ENCODE assay signal across 17 cellular contexts in the genomic region with DNA sequence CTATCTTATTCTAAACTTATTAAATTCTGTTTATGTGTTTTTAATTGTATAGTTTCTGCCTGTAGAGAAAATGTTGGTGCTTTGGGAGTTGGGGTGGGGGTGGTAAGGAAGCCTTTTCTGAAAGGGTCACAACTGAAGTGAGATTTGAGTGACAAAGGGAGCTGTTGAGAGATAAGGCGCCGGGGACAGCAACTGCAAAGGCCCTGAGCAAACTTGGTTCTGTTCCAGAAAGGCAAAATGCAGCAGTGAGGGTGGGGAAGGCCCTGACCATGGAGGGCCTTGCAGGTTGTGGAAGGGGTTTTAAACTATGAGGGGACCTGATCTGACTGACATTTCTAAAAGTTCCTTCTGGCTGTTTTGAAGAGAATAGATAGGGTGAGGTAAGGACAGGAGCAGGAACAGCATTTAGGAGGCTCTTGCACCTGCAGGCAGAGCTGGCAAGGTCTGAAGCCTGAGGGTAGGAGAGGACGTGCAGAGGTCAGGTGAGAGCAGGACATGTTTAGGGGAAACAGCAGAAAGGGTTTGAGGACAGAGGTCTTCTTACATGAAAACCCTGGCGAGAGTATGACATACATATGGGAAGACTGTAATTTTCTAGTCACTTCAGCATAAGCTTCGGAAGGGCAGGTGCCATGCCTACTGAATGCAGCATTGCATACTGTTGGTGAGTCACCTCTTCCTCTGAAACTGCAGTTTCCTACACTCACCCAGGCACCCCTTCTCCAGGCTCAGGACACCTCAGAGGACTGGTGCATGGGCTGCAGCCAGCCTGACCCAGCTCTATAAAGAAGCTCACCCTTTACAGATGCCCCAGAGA.
DNase-seq lines count a peak whose midpoint lies in the region; ATAC-seq and TF ChIP-seq lines count a peak whose summit lies in the region.
"Had no signal": no experiment of that assay in that cellular context is flagged by ENCODE, and none has a peak within 500 bp of the region (broad histone marks: within the 10 kb centered on the region; RNA-seq: fewer than 3 reads in every experiment).

No MANE protein-coding gene starts in this region.

- H3K36me3 ChIP-seq in MM.1S (replicated peaks; ENCODE audit: insufficient read depth, low read length) (no peaks in the 10 kb centered on the region), heart left ventricle (no peaks in the 10 kb centered on the region), neural progenitor cell (no peaks in the 10 kb centered on the region)
- H3K36me3 ChIP-seq: Peyer's patch, uterus had no signal

- H3K4me1 ChIP-seq in MM.1S (ENCODE audit: low read length) (no peaks in the 10 kb centered on the region), heart left ventricle (peaks cover 5 to 35% (median 28%) of the 10 kb centered on the region in 12 donors), neural progenitor cell (peaks cover 8% of the 10 kb centered on the region)
- H3K4me1 ChIP-seq: Peyer's patch, uterus had no signal

- H3K27me3 Mint-ChIP-seq in MCF 10A (ENCODE audit: insufficient read depth, unreplicated experiment) (no peaks in the 10 kb centered on the region), neural progenitor cell (ENCODE audit: insufficient read depth, low read depth) (peaks cover 7% of the 10 kb centered on the region)

- H3K9me3 ChIP-seq in MM.1S (replicated peaks; ENCODE audit: insufficient read depth, low read length) (no peaks in the 10 kb centered on the region), heart left ventricle (peaks cover 0 to 17% (median 13%) of the 10 kb centered on the region in 12 donors), neural progenitor cell (ENCODE audit: low read depth) (no peaks in the 10 kb centered on the region)
- H3K9me3 ChIP-seq: uterus had no signal

- no peak overlapping the region for H2AFZ ChIP-seq in MM.1S (ENCODE audit: low read length)
- H2AFZ ChIP-seq in neural progenitor cell (replicated peaks) = no peak overlapping the region

- H4K20me1 ChIP-seq in MM.1S (ENCODE audit: insufficient read depth, low read length) = no peaks in the 10 kb centered on the region
- H4K20me1 ChIP-seq in neural progenitor cell (ENCODE audit: low read depth) = no peaks in the 10 kb centered on the region

- CTCF ChIA-PET in MCF 10A (lab: Yijun Ruan, JAX) = no interaction called here

- WGBS in heart left ventricle, 4 donors = 54 to 64% (median 59%) methylated on average over 5 of the region's 5 CpGs

- H3K9ac ChIP-seq in MM.1S (ENCODE audit: low read length) (no peak overlapping the region), neural progenitor cell (no peak overlapping the region)

- no peaks in the 10 kb centered on the region for H3K27me3 ChIP-seq in MM.1S (replicated peaks; ENCODE audit: insufficient read depth, low read length)
- H3K27me3 ChIP-seq in heart left ventricle = no peaks in the 10 kb centered on the region
- no peaks in the 10 kb centered on the region for H3K27me3 ChIP-seq in neural progenitor cell
- H3K27me3 ChIP-seq: Peyer's patch, uterus had no signal

- DNase-seq in MM.1S (peak; percentile 4), MCF 10A (ENCODE audit: unreplicated experiment) (peak; percentile 62), heart left ventricle (no peak), renal cortical epithelial cell (ENCODE audit: low read depth) (peak; percentile 14), neural progenitor cell (ENCODE audit: low spot score) (no peak)
- DNase-seq: activated CD4-positive, alpha-beta T cell treated with anti-CD3 and anti-CD28 coated beads for 4 hours; activated T-cell treated with anti-CD3 and anti-CD28 coated beads, Interleukin-2, amount 50 U/mL, for 72 hours; kidney glomerular epithelial cell; naive B cell; NCI-H1417; NCI-H446; Peyer's patch; stimulated activated naive CD4-positive, alpha-beta T cell treated with Interleukin-2 at 50 U/mL for 16 hours; T-helper 2 cell had no signal

- ATAC-seq in heart left ventricle = peak in 3 of 4 donors; percentile 26 to 45 (median 33)
- no peak for ATAC-seq in GM19455 (IDR thresholded peaks at IDR 0.05; ENCODE audit: unreplicated experiment)
- no peak for ATAC-seq in HG03159 (IDR thresholded peaks at IDR 0.05; ENCODE audit: unreplicated experiment)
- ATAC-seq: activated T-cell treated with anti-CD3 and anti-CD28 coated beads, Interleukin-2, amount 50 U/mL, for 72 hours had no signal

- H3K36me3 Mint-ChIP-seq in MCF 10A (ENCODE audit: insufficient read depth, unreplicated experiment) (no peaks in the 10 kb centered on the region), neural progenitor cell (no peaks in the 10 kb centered on the region)

- no peaks in the 10 kb centered on the region for H3K9me2 ChIP-seq in MM.1S (replicated peaks; ENCODE audit: insufficient read depth, low read length)

- no peak overlapping the region for H3K27ac Mint-ChIP-seq in MCF 10A (ENCODE audit: low read depth, unreplicated experiment)
- no peak overlapping the region for H3K27ac Mint-ChIP-seq in neural progenitor cell
- H3K27ac Mint-ChIP-seq: activated T-cell treated with anti-CD3 and anti-CD28 coated beads, Interleukin-2, amount 50 U/mL, for 72 hours; naive B cell had no signal

- H3K4me3 ChIP-seq in MM.1S (ENCODE audit: low read length) (no peak overlapping the region), heart left ventricle (no peak overlapping the region), neural progenitor cell (no peak overlapping the region)
- H3K4me3 ChIP-seq: Peyer's patch, uterus had no signal

- H3K79me2 ChIP-seq in MM.1S (ENCODE audit: low read length) (no peaks in the 10 kb centered on the region), neural progenitor cell (ENCODE audit: low read depth) (no peaks in the 10 kb centered on the region)

- BruUV-seq in MCF 10A (replicated peaks; lab: Mats Ljungman, UMichigan) = no TSS peak

- TF ChIP-seq CTCF in MM.1S (IDR thresholded peaks at IDR 0.05; ENCODE audit: low read length) (no peak), MCF 10A (IDR thresholded peaks at IDR 0.05; ENCODE audit: unreplicated experiment) (no peak), heart left ventricle (IDR thresholded peaks at IDR 0.05) (no peak), neural progenitor cell (IDR thresholded peaks at IDR 0.05) (no peak)

- no peak for TF ChIP-seq POLR2A in heart left ventricle (IDR thresholded peaks at IDR 0.05)

- intact Hi-C loops in MCF 10A (cut with micrococcal nuclease) (no loop called here), heart left ventricle (cut with DNase I) (loop anchor here in 5 of 10 donors (5.0 kb wide), 5 partner anchors 48 to 288 kb away; partner anchors contain the start of gene ADAMTS15 (in 1 of the 5))

- H3K4me1 Mint-ChIP-seq in MCF 10A (ENCODE audit: insufficient read depth, unreplicated experiment) = peaks cover 15% of the 10 kb centered on the region
- peaks cover 28% of the 10 kb centered on the region for H3K4me1 Mint-ChIP-seq in neural progenitor cell
- H3K4me1 Mint-ChIP-seq: naive B cell had no signal

- H3K27ac ChIP-seq in MM.1S (ENCODE audit: low read length) (no peak overlapping the region), heart left ventricle (peak overlapping the region in 9 of 12 donors; percentile 39 to 75 (median 60)), neural progenitor cell (no peak overlapping the region)
- H3K27ac ChIP-seq: Peyer's patch, uterus had no signal

- no peak overlapping the region for H3K4me2 ChIP-seq in MM.1S (ENCODE audit: low read depth, low read length)
- no peak overlapping the region for H3K4me2 ChIP-seq in neural progenitor cell

- H3F3A ChIP-seq in MM.1S (ENCODE audit: insufficient read depth, low read length) (no peaks in the 10 kb centered on the region), neural progenitor cell (ENCODE audit: low read depth) (no peaks in the 10 kb centered on the region)

- H3K4me3 Mint-ChIP-seq in MCF 10A (ENCODE audit: unreplicated experiment) (no peak overlapping the region), neural progenitor cell (no peak overlapping the region)
- H3K4me3 Mint-ChIP-seq: activated T-cell treated with anti-CD3 and anti-CD28 coated beads, Interleukin-2, amount 50 U/mL, for 72 hours; naive B cell had no signal

- POLR2A ChIA-PET in MCF 10A (lab: Yijun Ruan, JAX) = interaction anchor here (0.6 to 0.9 kb wide), 2 partner anchors 8 to 153 kb away, joined by 3 read pairs; no protein-coding TSS in a partner anchor

- H3K9me3 Mint-ChIP-seq in MCF 10A (ENCODE audit: unreplicated experiment) = peaks cover 13% of the 10 kb centered on the region
- H3K9me3 Mint-ChIP-seq in neural progenitor cell = peaks cover 7% of the 10 kb centered on the region

Comparison
In these comparisons a context has a peak if more than half of its experiments do, and no peak if none do; other contexts are left out.
1. DNase-seq: peak in MM.1S (single experiment), MCF 10A (single experiment) and renal cortical epithelial cell (single experiment); none in heart left ventricle (0 of 5) and neural progenitor cell (single experiment).
2. H3K27ac ChIP-seq: peak in heart left ventricle (9 of 12); none in MM.1S (single experiment) and neural progenitor cell (single experiment).
3. ATAC-seq: peak in heart left ventricle (3 of 4); none in GM19455 (single experiment) and HG03159 (single experiment).